In the genomic region with DNA sequence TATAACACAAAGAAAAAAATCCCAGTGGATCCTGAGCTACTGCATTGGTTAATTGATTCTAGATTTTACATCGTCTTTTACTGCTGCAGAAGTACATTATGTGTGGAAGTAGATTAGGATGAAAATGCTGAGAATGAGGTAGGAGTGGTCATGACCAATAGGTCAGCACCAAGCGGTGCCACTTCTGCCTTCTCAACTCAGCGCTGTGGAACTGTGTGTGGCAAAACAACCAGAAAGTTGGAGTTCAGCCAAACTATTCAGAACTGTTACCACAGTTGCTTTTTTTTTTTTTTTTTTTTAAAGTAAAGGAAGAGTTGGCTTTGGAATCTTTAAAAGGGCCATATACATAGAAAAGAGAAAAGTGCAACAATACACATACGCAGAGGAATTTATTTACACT, we compare ENCODE assay signal across 10 cellular contexts. TPM values are rescaled to one million over a fixed set of nuclear protein-coding genes. Genes with fewer than 3 reads are reported as not detected.
DNase-seq lines count a peak whose midpoint lies in the region; ATAC-seq lines count a peak whose summit lies in the region.
"Had no signal": no experiment of that assay in that cellular context is flagged by ENCODE, and none has a peak within 500 bp of the region (broad histone marks: within the 10 kb centered on the region; RNA-seq: fewer than 3 reads in every experiment).

No MANE protein-coding gene starts in this region.

- DNase-seq in NOMO-1 treated with DMSO at 0.1 percent for 48 hours (lab: John Stamatoyannopoulos, UW; ENCODE audit: unreplicated experiment) = peak; percentile 2
- DNase-seq in NOMO-1 treated with dmso at 0.1 percent for 144 hours (lab: John Stamatoyannopoulos, UW; ENCODE audit: unreplicated experiment) = no peak
- DNase-seq in SK-MEL-5 (ENCODE audit: low read depth, low spot score) = peak; percentile 7
- DNase-seq in glomerular visceral epithelial cell (ENCODE audit: extremely low spot score) = peak; percentile 80
- peak; percentile 50 for DNase-seq in superior temporal gyrus (ENCODE audit: extremely low spot score)
- no peak for DNase-seq in effector CD8-positive, alpha-beta T cell (lab: John Stamatoyannopoulos, UW)
- DNase-seq: GOT3; stimulated activated CD4-positive, alpha-beta T cell treated with anti-CD3 and anti-CD28 coated beads, Interleukin-1b, Interleukin-23, amount 100 ng/mL, for 48 hours had no signal

- ATAC-seq in HG02970 (IDR thresholded peaks at IDR 0.05; ENCODE audit: low FRiP score, unreplicated experiment) = no peak
- no peak for ATAC-seq in HG02610 (IDR thresholded peaks at IDR 0.05; ENCODE audit: unreplicated experiment)

- in situ Hi-C loops in SK-MEL-5 (cut with HindIII; ENCODE audit: low pct_unique_long_range_greater_than_20kb, low sequenced_read_pairs) = no loop called here

RNA-seq across cellular contexts. Expression of a gene that starts 24.2 kb away (rescaled TPM):
- 0.19 and 0.32 TPM in 2 replicates for total RNA-seq in SK-MEL-5 (2014; rRNA removed; shearing (Covaris generic))
- polyA plus RNA-seq in SK-MEL-5 (2015; cell fraction: cytosol; rRNA removed) = not detected in 2 replicates
- 0.07 and 0.42 TPM in 2 replicates for polyA plus RNA-seq in SK-MEL-5 (2015; cell fraction: nucleus; rRNA removed)

Comparison
In these comparisons a context has a peak if more than half of its experiments do, and no peak if none do; other contexts are left out.
1. DNase-seq: peak in NOMO-1 treated with DMSO at 0.1 percent for 48 hours (single experiment), SK-MEL-5 (single experiment), glomerular visceral epithelial cell (single experiment) and superior temporal gyrus (single experiment); none in NOMO-1 treated with dmso at 0.1 percent for 144 hours (single experiment) and effector CD8-positive, alpha-beta T cell (single experiment).